ENCODE assay signal across 8 cellular contexts in the genomic region with DNA sequence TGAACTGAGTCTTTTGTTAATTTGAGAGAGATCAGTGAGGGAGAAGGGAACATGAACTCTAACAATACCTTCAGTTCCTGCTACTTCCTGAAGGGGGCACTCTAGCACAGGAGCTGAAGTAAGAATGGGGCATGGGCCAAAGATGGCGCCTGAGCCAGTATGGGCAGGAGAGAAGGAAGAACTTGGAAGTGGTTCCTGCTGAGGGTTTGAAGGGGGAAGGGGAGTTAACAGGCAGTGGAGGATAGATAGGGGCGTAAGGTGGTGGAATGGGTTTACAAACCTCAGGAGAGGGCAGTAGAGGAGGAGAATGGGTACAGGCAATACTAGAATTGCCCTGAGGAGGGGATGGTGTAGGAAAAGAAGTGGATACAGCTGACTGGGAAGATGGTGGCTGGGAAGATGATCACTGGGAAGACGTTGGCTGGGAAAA. TPM values are rescaled to one million over a fixed set of nuclear protein-coding genes. Genes with fewer than 3 reads are reported as not detected.
DNase-seq lines count a peak whose midpoint lies in the region; ATAC-seq and TF ChIP-seq lines count a peak whose summit lies in the region.
"Not testable (repeated sequence)": the region's sequence is repeated elsewhere in the genome, so short reads cannot be mapped to it uniquely, and the experiment has no call there.

No MANE protein-coding gene starts in this region.

- not testable (repeated sequence) for H3K27ac Mint-ChIP-seq in CD4-positive, alpha-beta T cell

- not testable (repeated sequence) for H3K4me3 ChIP-seq in GM23248; fibroblast of mammary gland (ENCODE audit: control insufficient read depth, low read depth, low read length); mucosa of descending colon

- H3K9me3 ChIP-seq in CD4-positive, alpha-beta T cell (ENCODE audit: control insufficient read depth, low read length); GM23248 (ENCODE audit: low read depth); mucosa of descending colon: not testable (repeated sequence)

- peak; percentile 49 for TF ChIP-seq CTCF in CD4-positive, alpha-beta T cell (IDR thresholded peaks at IDR 0.05)
- peak; percentile 70 for TF ChIP-seq CTCF in fibroblast of mammary gland (conservative IDR thresholded peaks at IDR 0.05; ENCODE audit: control insufficient read depth, insufficient read depth, low read depth, low read length)
- peak; percentile 53 for TF ChIP-seq CTCF in mucosa of descending colon (IDR thresholded peaks at IDR 0.05)

- intact Hi-C loops in CD4-positive, alpha-beta T cell (cut with DNase I, micrococcal nuclease), result loop anchor here (1.0 kb wide), 1 partner anchor 131 kb away; no protein-coding TSS in a partner anchor
- intact Hi-C loops in mucosa of descending colon (cut with DNase I, micrococcal nuclease), result loop anchor here (5.0 to 10.0 kb wide), 2 partner anchors 126 to 133 kb away; no protein-coding TSS in a partner anchor

- H3K27me3 ChIP-seq in CD4-positive, alpha-beta T cell (ENCODE audit: control insufficient read depth, insufficient read depth, low read length); GM23248 (replicated peaks; ENCODE audit: insufficient read depth): not testable (repeated sequence)

- DNase-seq in CD4-positive, alpha-beta T cell, result peak in 8 of 10 experiments; percentile 6 to 47 (median 26)
- DNase-seq in GM23248, result peak; percentile 68
- peak; percentile 26 to 53 for DNase-seq in NCI-H1930 (lab: John Stamatoyannopoulos, UW)
- DNase-seq in T-helper 2 cell, result peak in 4 of 5 experiments; percentile 22 to 61 (median 32)
- peak; percentile 14 for DNase-seq in activated gamma-delta T cell treated with anti-CD3 and anti-CD28 coated beads, Interleukin-2, amount 50 U/mL, for 16 hours (ENCODE audit: low read depth)
- DNase-seq in fibroblast of mammary gland (ENCODE audit: low read depth), result peak; percentile 68
- peak; percentile 45 to 84 (median 61) for DNase-seq in mucosa of descending colon
- DNase-seq in stimulated activated CD4-positive, alpha-beta T cell treated with anti-CD3 and anti-CD28 coated beads, TNF-alpha, amount 100 ng/mL, for 48 hours (ENCODE audit: low read depth in 3 of 3), result peak; percentile 41 to 46 (median 44)

- H3K9ac ChIP-seq in GM23248, result not testable (repeated sequence)

- H3K4me1 Mint-ChIP-seq in CD4-positive, alpha-beta T cell (ENCODE audit: low read depth), result peaks cover 12% of the 10 kb centered on the region

- ATAC-seq in CD4-positive, alpha-beta T cell (ENCODE audit: poor library complexity), result not testable (repeated sequence)
- peak; percentile 77 for ATAC-seq in mucosa of descending colon

- not testable (repeated sequence) for H3K79me2 ChIP-seq in GM23248 (ENCODE audit: insufficient read depth)

- H3K4me1 ChIP-seq in GM23248 (ENCODE audit: insufficient read depth); mucosa of descending colon (ENCODE audit: low read depth): not testable (repeated sequence)

- in situ Hi-C loops in GM23248 (cut with MboI), result loop anchor here (25.0 kb wide), 3 partner anchors 453 to 1003 kb away; no protein-coding TSS in a partner anchor

- CTCF ChIA-PET in CD4-positive, alpha-beta T cell (lab: Charles Lee), result interaction anchor here (0.8 to 2.0 kb wide), 7 partner anchors 10 to 135 kb away, joined by 3 to 8 read pairs (median 3); no protein-coding TSS in a partner anchor

- H3K9me2 ChIP-seq in GM23248 (ENCODE audit: insufficient read depth), result not testable (repeated sequence)

- not testable (repeated sequence) for H3K9me3 Mint-ChIP-seq in CD4-positive, alpha-beta T cell

- H3K4me2 ChIP-seq in GM23248 (ENCODE audit: unreplicated experiment), result not testable (repeated sequence)

- H3K4me3 Mint-ChIP-seq in CD4-positive, alpha-beta T cell, result not testable (repeated sequence)

- H3K36me3 ChIP-seq in GM23248 (ENCODE audit: low read depth); mucosa of descending colon (ENCODE audit: low read depth): not testable (repeated sequence)

- not testable (repeated sequence) for H3K27ac ChIP-seq in CD4-positive, alpha-beta T cell (ENCODE audit: low read depth, low read length); GM23248

- H3K27me3 Mint-ChIP-seq in CD4-positive, alpha-beta T cell, result not testable (repeated sequence)

- peak overlapping the region; percentile 72 for H2AFZ ChIP-seq in GM23248

- 46 to 50% methylated on average over 3 of the region's 3 CpGs for WGBS in GM23248 (ENCODE audit: low coverage in 1 of 2, low lambda C conversion rate in 2 of 2, missing lambda C conversion rate in 2 of 2), 2 experiments

- not testable (repeated sequence) for H4K20me1 ChIP-seq in GM23248 (ENCODE audit: insufficient read depth)

- H3F3A ChIP-seq in GM23248 (ENCODE audit: insufficient read depth), result not testable (repeated sequence)

- POLR2A ChIA-PET in CD4-positive, alpha-beta T cell (lab: Charles Lee), result interaction anchor here (1.8 kb wide), 1 partner anchor 26 kb away, joined by 5 read pairs; a partner anchor contains a TSS

- not testable (repeated sequence) for H3K36me3 Mint-ChIP-seq in CD4-positive, alpha-beta T cell (ENCODE audit: low read depth)

RNA-seq across cellular contexts. Expression of a gene that starts 24.3 kb away (rescaled TPM):
- 10 to 100 TPM; 19.3 to 19.5 TPM for total RNA-seq in CD4-positive, alpha-beta T cell
- total RNA-seq in GM23248 (2014; rRNA removed; shearing (Covaris generic)), result 13.2 and 15.6 TPM in 2 replicates
- 5.8 TPM in 2 replicates for polyA plus RNA-seq in GM23248 (2016; fragmentation: Nextera tagmentation; extraction: Ambion mirVana)
- 10 to 100 TPM in 2 of 3 donors, 1 to 10 TPM in 1; 7.7 to 14.8 (median 10.0) TPM for total RNA-seq in mucosa of descending colon

RNA-seq across cellular contexts. Expression of a gene that starts 26.7 kb away (rescaled TPM):
- 1 to 10 TPM; 2.9 to 4.6 TPM for total RNA-seq in CD4-positive, alpha-beta T cell
- total RNA-seq in GM23248 (2014; rRNA removed; shearing (Covaris generic)), result 1.7 and 13.8 TPM in 2 replicates
- 2.5 and 3.2 TPM in 2 replicates for polyA plus RNA-seq in GM23248 (2016; fragmentation: Nextera tagmentation; extraction: Ambion mirVana)
- total RNA-seq in mucosa of descending colon, result 10 to 100 TPM; 16.7 to 43.3 (median 26.4) TPM

RNA-seq across cellular contexts. Expression of a gene that starts 53.3 kb away (rescaled TPM):
- total RNA-seq in CD4-positive, alpha-beta T cell, result 10 to 100 TPM; 15.7 to 18.0 TPM
- 11.9 and 15.8 TPM in 2 replicates for total RNA-seq in GM23248 (2014; rRNA removed; shearing (Covaris generic))
- polyA plus RNA-seq in GM23248 (2016; fragmentation: Nextera tagmentation; extraction: Ambion mirVana), result 106 and 109 TPM in 2 replicates
- 10 to 100 TPM; 28.9 to 47.8 (median 36.2) TPM for total RNA-seq in mucosa of descending colon

RNA-seq across cellular contexts. Expression of a gene that starts 53.5 kb away (rescaled TPM):
- 10 to 100 TPM; 21.5 to 24.1 TPM for total RNA-seq in CD4-positive, alpha-beta T cell
- 6.6 and 7.2 TPM in 2 replicates for total RNA-seq in GM23248 (2014; rRNA removed; shearing (Covaris generic))
- polyA plus RNA-seq in GM23248 (2016; fragmentation: Nextera tagmentation; extraction: Ambion mirVana), result 10.0 and 10.2 TPM in 2 replicates
- total RNA-seq in mucosa of descending colon, result 10 to 100 TPM; 10.8 to 17.2 (median 12.2) TPM

Comparison
In these comparisons a context has a peak if more than half of its experiments do, and no peak if none do; other contexts are left out.
1. DNase-seq: peak in every context shown above with its lines; median percentile 68 in GM23248; 68 in fibroblast of mammary gland; 61 in mucosa of descending colon; 44 in stimulated activated CD4-positive, alpha-beta T cell treated with anti-CD3 and anti-CD28 coated beads, TNF-alpha, amount 100 ng/mL, for 48 hours; 40 in NCI-H1930; 32 in T-helper 2 cell; 26 in CD4-positive, alpha-beta T cell; 14 in activated gamma-delta T cell treated with anti-CD3 and anti-CD28 coated beads, Interleukin-2, amount 50 U/mL, for 16 hours.